ENCODE assay signal across 8 cellular contexts in the genomic region with DNA sequence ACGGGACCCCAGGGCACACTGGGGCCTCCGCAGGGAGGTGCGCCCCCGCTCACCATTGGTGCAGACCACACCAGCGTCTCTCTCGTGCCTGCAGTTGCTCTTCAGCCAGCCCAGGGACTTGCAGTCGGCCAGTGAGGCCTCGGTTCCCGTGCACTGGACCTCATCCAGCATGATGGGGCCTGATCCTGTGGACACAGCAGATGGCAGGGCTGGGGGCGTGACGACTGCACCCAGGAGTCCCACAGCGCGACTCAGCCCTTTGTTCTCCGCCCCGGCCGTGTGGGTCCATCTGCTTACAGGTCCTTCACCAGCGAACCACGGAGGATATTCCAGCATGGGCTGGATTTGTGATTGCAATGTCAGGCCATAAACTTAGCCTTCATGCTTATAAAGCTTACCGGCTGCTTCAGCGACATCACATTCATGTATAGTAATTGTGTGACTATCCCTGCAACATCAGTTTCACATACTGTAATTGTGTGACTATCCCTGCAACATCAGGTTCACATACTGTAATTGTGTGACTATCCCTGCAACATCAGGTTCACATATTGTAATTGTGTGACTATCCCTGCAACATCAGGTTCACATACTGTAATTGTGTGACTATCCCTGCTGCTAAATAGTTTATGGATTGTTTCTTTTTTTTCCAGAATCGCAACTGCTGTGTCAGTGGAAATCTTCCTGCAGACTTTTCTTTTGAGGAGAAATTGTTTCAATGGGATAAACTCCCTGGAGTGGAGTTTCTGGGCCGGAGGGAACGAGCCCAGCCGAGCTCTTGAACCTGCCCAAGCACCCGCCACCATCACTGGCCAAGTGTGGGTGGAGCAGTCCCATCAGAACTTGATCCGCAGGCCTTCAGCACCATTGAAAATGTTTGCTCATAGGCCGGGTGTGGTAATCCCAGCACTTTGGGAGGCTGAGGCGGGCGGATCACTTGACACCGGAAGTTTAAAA. TPM values are rescaled to one million over a fixed set of nuclear protein-coding genes. Genes with fewer than 3 reads are reported as not detected.
DNase-seq lines count a peak whose midpoint lies in the region; ATAC-seq, FAIRE-seq and TF ChIP-seq lines count a peak whose summit lies in the region.

No MANE protein-coding gene starts in this region.

- H3K4me2 ChIP-seq in BLaER1 (peak overlapping the region; percentile 97), mammary epithelial cell (ENCODE audit: insufficient read depth, low read depth, low read length) (peak overlapping the region; percentile 58), HepG2 (ENCODE audit: low read depth, low read length) (no peak overlapping the region)

- ATAC-seq in HepG2 = no peak
- ATAC-seq in upper lobe of left lung (ENCODE audit: low FRiP score in 2 of 2) = peak; percentile 54 to 70
- ATAC-seq in GM19463 (IDR thresholded peaks at IDR 0.05; ENCODE audit: unreplicated experiment) = no peak

- TF ChIP-seq POLR2A in HepG2 (IDR thresholded peaks at IDR 0.05; ENCODE audit: insufficient read depth in 1 of 2, low read depth in 2 of 2, low read length in 2 of 2) = peak in 1 of 2 experiments; percentile 4; a peak in 1 of 4 replicates
- no peak for TF ChIP-seq POLR2A in upper lobe of left lung (IDR thresholded peaks at IDR 0.05)

- H3K27ac ChIP-seq in BLaER1 (no peak overlapping the region), mammary epithelial cell (ENCODE audit: insufficient read depth, low read depth, low read length) (no peak overlapping the region), HepG2 (ENCODE audit: extremely low read length, insufficient read depth, low read length) (no peak overlapping the region), upper lobe of left lung (peak overlapping the region in 3 of 4 donors; percentile 75 to 84 (median 78))

- dilution Hi-C loops in mammary epithelial cell (cut with HindIII; ENCODE audit: low sequenced_read_pairs) = loop anchor here (5.0 kb wide), 1 partner anchor 33 kb away; no protein-coding TSS in a partner anchor

- H3K79me2 ChIP-seq in mammary epithelial cell (ENCODE audit: insufficient read depth, low read length) = peaks cover 33% of the 10 kb centered on the region
- H3K79me2 ChIP-seq in HepG2 (ENCODE audit: insufficient read depth, low read length) = peaks cover 27% of the 10 kb centered on the region

- H3K36me3 ChIP-seq in BLaER1 (peaks cover 49% of the 10 kb centered on the region), mammary epithelial cell (ENCODE audit: insufficient read depth, low read length) (no peaks in the 10 kb centered on the region), HepG2 (replicated peaks in 1 of 2; ENCODE audit: control insufficient read depth in 1 of 2, insufficient read depth in 2 of 2, low read length in 2 of 2) (peaks cover 9 to 54% of the 10 kb centered on the region in 2 experiments), upper lobe of left lung (peaks cover 0 to 7% (median 4%) of the 10 kb centered on the region in 4 donors)

- no peak for TF ChIP-seq CTCF in mammary epithelial cell (conservative IDR thresholded peaks at IDR 0.05 in 1 of 2, IDR thresholded peaks at IDR 0.05 in 1 of 2; ENCODE audit: extremely low read depth in 1 of 2, insufficient read depth in 1 of 2, low read depth in 1 of 2, low read length in 2 of 2)
- TF ChIP-seq CTCF in HepG2 (CRISPR knock-in tag; IDR thresholded peaks at IDR 0.05) = no peak
- TF ChIP-seq CTCF in upper lobe of left lung (IDR thresholded peaks at IDR 0.05) = no peak

- DNase-seq in MV-4-11 (lab: John Stamatoyannopoulos, UW) (peak; percentile 61), mammary epithelial cell (peak; percentile 53), HepG2 (ENCODE audit: low spot score) (no peak), upper lobe of left lung (peak; percentile 74 to 90), T1000 (lab: John Stamatoyannopoulos, UW) (no peak)
- no peak for DNase-seq in activated effector memory CD4-positive, alpha-beta T cell treated with Interleukin-2 at 50 U/mL for 16 hours

- TF ChIP-seq EP300 in HepG2 (IDR thresholded peaks at IDR 0.05; ENCODE audit: low read depth in 2 of 2, low read length in 2 of 2) (no peak), HepG2 (CRISPR knock-in tag; IDR thresholded peaks at IDR 0.05; ENCODE audit: borderline replicate concordance) (no peak), upper lobe of left lung (IDR thresholded peaks at IDR 0.05) (no peak)

- H3K4me1 ChIP-seq in BLaER1 (peaks cover 76% of the 10 kb centered on the region), mammary epithelial cell (ENCODE audit: insufficient read depth, low read length) (peaks cover 65% of the 10 kb centered on the region), HepG2 (ENCODE audit: insufficient read depth, low read length) (peaks cover 56% of the 10 kb centered on the region), upper lobe of left lung (peaks cover 35 to 64% (median 57%) of the 10 kb centered on the region in 4 donors)

- H3K9me3 ChIP-seq in BLaER1 (no peaks in the 10 kb centered on the region), mammary epithelial cell (replicated peaks; ENCODE audit: insufficient read depth, low read length) (no peaks in the 10 kb centered on the region), HepG2 (ENCODE audit: low read length) (no peaks in the 10 kb centered on the region), upper lobe of left lung (no peaks in the 10 kb centered on the region)

- CTCF ChIA-PET in mammary epithelial cell (lab: Charles Lee; ENCODE audit: low non-redundant PET) (no interaction called here), HepG2 (lab: Yijun Ruan, JAX; ENCODE audit: low intra/inter-chr PET ratio, low total read pairs) (no interaction called here)

- POLR2A ChIA-PET in HepG2 (lab: Yijun Ruan, JAX) = interaction anchor here (0.7 to 5.1 kb wide), 3 partner anchors 13 to 109 kb away, joined by 3 to 25 read pairs (median 4); no protein-coding TSS in a partner anchor

- intact Hi-C loops in mammary epithelial cell (cut with micrococcal nuclease) = loop anchor here (5.0 kb wide), 1 partner anchor 478 kb away; no protein-coding TSS in a partner anchor
- intact Hi-C loops in HepG2 (cut with micrococcal nuclease; ENCODE audit: unreplicated experiment) = no loop called here

- H3K4me3 ChIP-seq in BLaER1 (no peak overlapping the region), mammary epithelial cell (replicated peaks in 1 of 3; ENCODE audit: insufficient read depth in 1 of 3, low read depth in 2 of 3, low read length in 3 of 3) (peak overlapping the region in 1 of 3 experiments; percentile 1), HepG2 (replicated peaks in 1 of 3; ENCODE audit: insufficient read depth in 1 of 3, low read depth in 2 of 3, low read length in 3 of 3) (no peak overlapping the region), upper lobe of left lung (peak overlapping the region in 1 of 4 donors; percentile 21)

- FAIRE-seq in HepG2 (lab: Jason Lieb, UNC) = no peak

- TF ChIP-seq RAD21 in HepG2 (CRISPR knock-in tag; IDR thresholded peaks at IDR 0.05) = 0 out of 2 replicates have a peak, but pooled peaks have one; percentile 9

- H4K20me1 ChIP-seq in BLaER1 (peaks cover 56% of the 10 kb centered on the region), mammary epithelial cell (ENCODE audit: insufficient read depth, low read length) (no peaks in the 10 kb centered on the region), HepG2 (ENCODE audit: insufficient read depth, low read length) (peaks cover 18% of the 10 kb centered on the region; the same call in 1 of the 2 replicates)

- H2AFZ ChIP-seq in mammary epithelial cell (ENCODE audit: low read depth, low read length) (peak overlapping the region; percentile 51), HepG2 (ENCODE audit: low read length) (no peak overlapping the region)

- 24% methylated on average over 14 of the region's 30 CpGs for WGBS in mammary epithelial cell (ENCODE audit: low coverage, missing lambda C conversion rate)
- WGBS in HepG2 (ENCODE audit: low lambda C conversion rate) = 94% methylated on average over 21 of the region's 30 CpGs
- 67 to 72% methylated on average over 19 to 26 of the region's 30 CpGs for WGBS in upper lobe of left lung, 2 donors

- H3K27me3 ChIP-seq in BLaER1 (no peaks in the 10 kb centered on the region), mammary epithelial cell (ENCODE audit: insufficient read depth, low read length) (no peaks in the 10 kb centered on the region), HepG2 (ENCODE audit: control insufficient read depth in 1 of 2, insufficient read depth in 2 of 2, low read length in 2 of 2) (no peaks in the 10 kb centered on the region; a peak in 1 of 5 replicates), upper lobe of left lung (no peaks in the 10 kb centered on the region)

- in situ Hi-C loops in mammary epithelial cell (cut with MboI; ENCODE audit: low sequenced_read_pairs in 2 of 2) (loop anchor here in 1 of 2 donors (5.0 kb wide), 1 partner anchor 113 kb away; no protein-coding TSS in a partner anchor), HepG2 (cut with HindIII; ENCODE audit: extremely low pct_ligation_motif_present, low pct_unique_long_range_greater_than_20kb) (loop anchor here (5.0 kb wide), 1 partner anchor 93 kb away; no protein-coding TSS in a partner anchor)

- H3K9ac ChIP-seq in BLaER1 (no peak overlapping the region), mammary epithelial cell (ENCODE audit: insufficient read depth, low read length) (no peak overlapping the region), HepG2 (ENCODE audit: insufficient read depth, low read depth, low read length) (no peak overlapping the region)

- BruUV-seq in mammary epithelial cell (replicated peaks; lab: Mats Ljungman, UMichigan) (no TSS peak), HepG2 (replicated peaks; lab: Mats Ljungman, UMichigan) (no TSS peak)

RNA-seq across cellular contexts. Expression of a gene that starts 4.8 kb away (rescaled TPM):
- total RNA-seq in mammary epithelial cell (100 to 1,000 TPM; 173 to 221 TPM), HepG2 (2016; rRNA removed; fragmentation: Illumina TruSeq; extraction: Trizol) (116 and 332 TPM in 2 replicates), upper lobe of left lung (1,000 to 10,000 TPM in 1 of 6 donors, 100 to 1,000 TPM in 5; 257 to 1,111 (median 533) TPM)
- polyA plus RNA-seq in mammary epithelial cell (109 TPM), HepG2 (2011; rRNA removed) (137 and 185 TPM in 2 replicates)
- 167 TPM for polyA minus RNA-seq in mammary epithelial cell
- total RNA-seq in HepG2 (2016; cell fraction: cytosol; rRNA removed; fragmentation: Illumina TruSeq; extraction: Trizol; ENCODE audit: low read depth) = 62.3 and 63.4 TPM in 2 replicates
- 116 and 342 TPM in 2 replicates for total RNA-seq in HepG2 (2016; cell fraction: insoluble cytoplasmic fraction; rRNA removed; fragmentation: Illumina TruSeq; extraction: Trizol)
- 57.6 and 60.1 TPM in 2 replicates for total RNA-seq in HepG2 (2016; cell fraction: membrane; rRNA removed; fragmentation: Illumina TruSeq; extraction: Trizol)
- total RNA-seq in HepG2 (2016; cell fraction: nucleus; rRNA removed; fragmentation: Illumina TruSeq; extraction: Trizol) = 311 and 384 TPM in 2 replicates
- 89.4 and 111 TPM in 2 replicates for polyA plus RNA-seq in HepG2 (2011; cell fraction: cytosol; rRNA removed)
- 667 and 704 TPM in 2 replicates for polyA plus RNA-seq in HepG2 (2011; cell fraction: nucleus; rRNA removed)
- polyA plus RNA-seq in HepG2 (2012) = 341 and 458 TPM in 2 replicates
- 36.8 and 37.2 TPM in 2 replicates for polyA plus RNA-seq in HepG2 (2016; cell fraction: cytosol; fragmentation: Illumina TruSeq; extraction: Trizol; ENCODE audit: low read depth)
- 103 and 140 TPM in 2 replicates for polyA plus RNA-seq in HepG2 (2016; cell fraction: insoluble cytoplasmic fraction; fragmentation: Illumina TruSeq; extraction: Trizol; ENCODE audit: low read depth)
- polyA plus RNA-seq in HepG2 (2016; cell fraction: membrane; fragmentation: Illumina TruSeq; extraction: Trizol; ENCODE audit: low read depth) = 41.5 and 48.5 TPM in 2 replicates
- polyA plus RNA-seq in HepG2 (2016; cell fraction: nucleus; fragmentation: Illumina TruSeq; extraction: Trizol; ENCODE audit: insufficient read depth, low read depth) = 669 and 711 TPM in 2 replicates
- 165 and 565 TPM in 2 replicates for polyA minus RNA-seq in HepG2 (2011; rRNA and poly(A)+ RNA removed; ENCODE audit: low replicate concordance)
- 316 and 377 TPM in 2 replicates for polyA minus RNA-seq in HepG2 (2011; cell fraction: cytosol; rRNA and poly(A)+ RNA removed)
- polyA minus RNA-seq in HepG2 (2011; cell fraction: nucleus; rRNA and poly(A)+ RNA removed) = 112 and 148 TPM in 2 replicates

RNA-seq across cellular contexts. Expression of a gene that starts 34.7 kb away (rescaled TPM):
- total RNA-seq in mammary epithelial cell (10 to 100 TPM; 54.5 to 86.5 TPM), HepG2 (2016; rRNA removed; fragmentation: Illumina TruSeq; extraction: Trizol) (24.9 and 34.1 TPM in 2 replicates), upper lobe of left lung (10 to 100 TPM; 19.5 to 77.8 (median 38.6) TPM)
- polyA plus RNA-seq in mammary epithelial cell (61.6 TPM), HepG2 (2011; rRNA removed) (42.1 and 42.6 TPM in 2 replicates)
- polyA minus RNA-seq in mammary epithelial cell = 59.7 TPM
- 4.7 and 7.2 TPM in 2 replicates for total RNA-seq in HepG2 (2016; cell fraction: cytosol; rRNA removed; fragmentation: Illumina TruSeq; extraction: Trizol; ENCODE audit: low read depth)
- 22.7 and 35.6 TPM in 2 replicates for total RNA-seq in HepG2 (2016; cell fraction: insoluble cytoplasmic fraction; rRNA removed; fragmentation: Illumina TruSeq; extraction: Trizol)
- total RNA-seq in HepG2 (2016; cell fraction: membrane; rRNA removed; fragmentation: Illumina TruSeq; extraction: Trizol) = 18.3 and 22.7 TPM in 2 replicates
- total RNA-seq in HepG2 (2016; cell fraction: nucleus; rRNA removed; fragmentation: Illumina TruSeq; extraction: Trizol) = 34.4 and 36.1 TPM in 2 replicates
- polyA plus RNA-seq in HepG2 (2011; cell fraction: cytosol; rRNA removed) = 32.0 and 42.2 TPM in 2 replicates
- 39.8 and 43.1 TPM in 2 replicates for polyA plus RNA-seq in HepG2 (2011; cell fraction: nucleus; rRNA removed)
- polyA plus RNA-seq in HepG2 (2012) = 25.0 and 32.7 TPM in 2 replicates
- polyA plus RNA-seq in HepG2 (2016; cell fraction: cytosol; fragmentation: Illumina TruSeq; extraction: Trizol; ENCODE audit: low read depth) = 5.6 TPM in 2 replicates
- 23.0 and 24.4 TPM in 2 replicates for polyA plus RNA-seq in HepG2 (2016; cell fraction: insoluble cytoplasmic fraction; fragmentation: Illumina TruSeq; extraction: Trizol; ENCODE audit: low read depth)
- 13.8 and 16.2 TPM in 2 replicates for polyA plus RNA-seq in HepG2 (2016; cell fraction: membrane; fragmentation: Illumina TruSeq; extraction: Trizol; ENCODE audit: low read depth)
- polyA plus RNA-seq in HepG2 (2016; cell fraction: nucleus; fragmentation: Illumina TruSeq; extraction: Trizol; ENCODE audit: insufficient read depth, low read depth) = 44.9 and 45.4 TPM in 2 replicates
- 46.8 and 73.3 TPM in 2 replicates for polyA minus RNA-seq in HepG2 (2011; rRNA and poly(A)+ RNA removed; ENCODE audit: low replicate concordance)
- polyA minus RNA-seq in HepG2 (2011; cell fraction: cytosol; rRNA and poly(A)+ RNA removed) = 34.5 and 40.3 TPM in 2 replicates
- polyA minus RNA-seq in HepG2 (2011; cell fraction: nucleus; rRNA and poly(A)+ RNA removed) = 27.8 and 31.3 TPM in 2 replicates

RNA-seq across cellular contexts. Expression of a gene that starts 49.1 kb away (rescaled TPM):
- total RNA-seq in mammary epithelial cell (10 to 100 TPM; 13.2 to 22.0 TPM), HepG2 (2016; rRNA removed; fragmentation: Illumina TruSeq; extraction: Trizol) (0.18 and 0.36 TPM in 2 replicates), upper lobe of left lung (10 to 100 TPM in 4 of 6 donors, 1 to 10 TPM in 2; 9.3 to 30.4 (median 14.1) TPM)
- polyA plus RNA-seq in mammary epithelial cell (10.4 TPM), HepG2 (2011; rRNA removed) (0.86 and 2.1 TPM in 2 replicates)
- 10.4 TPM for polyA minus RNA-seq in mammary epithelial cell
- 0.30 TPM in 1 of 2 replicates, not detected in the other for total RNA-seq in HepG2 (2016; cell fraction: cytosol; rRNA removed; fragmentation: Illumina TruSeq; extraction: Trizol; ENCODE audit: low read depth)
- 0.10 and 0.58 TPM in 2 replicates for total RNA-seq in HepG2 (2016; cell fraction: insoluble cytoplasmic fraction; rRNA removed; fragmentation: Illumina TruSeq; extraction: Trizol)
- 0.06 and 0.31 TPM in 2 replicates for total RNA-seq in HepG2 (2016; cell fraction: membrane; rRNA removed; fragmentation: Illumina TruSeq; extraction: Trizol)
- total RNA-seq in HepG2 (2016; cell fraction: nucleus; rRNA removed; fragmentation: Illumina TruSeq; extraction: Trizol) = 0.56 and 0.90 TPM in 2 replicates
- polyA plus RNA-seq in HepG2 (2011; cell fraction: cytosol; rRNA removed) = 0.94 and 1.2 TPM in 2 replicates
- polyA plus RNA-seq in HepG2 (2011; cell fraction: nucleus; rRNA removed) = 1.4 TPM in 2 replicates
- 1.0 and 1.5 TPM in 2 replicates for polyA plus RNA-seq in HepG2 (2012)
- 0.08 TPM in 1 of 2 replicates, not detected in the other for polyA plus RNA-seq in HepG2 (2016; cell fraction: cytosol; fragmentation: Illumina TruSeq; extraction: Trizol; ENCODE audit: low read depth)
- polyA plus RNA-seq in HepG2 (2016; cell fraction: insoluble cytoplasmic fraction; fragmentation: Illumina TruSeq; extraction: Trizol; ENCODE audit: low read depth) = 0.12 and 0.25 TPM in 2 replicates
- 0.09 and 0.17 TPM in 2 replicates for polyA plus RNA-seq in HepG2 (2016; cell fraction: membrane; fragmentation: Illumina TruSeq; extraction: Trizol; ENCODE audit: low read depth)
- 0.45 and 0.55 TPM in 2 replicates for polyA plus RNA-seq in HepG2 (2016; cell fraction: nucleus; fragmentation: Illumina TruSeq; extraction: Trizol; ENCODE audit: insufficient read depth, low read depth)
- polyA minus RNA-seq in HepG2 (2011; rRNA and poly(A)+ RNA removed; ENCODE audit: low replicate concordance) = 2.2 TPM in 1 of 2 replicates, not detected in the other
- polyA minus RNA-seq in HepG2 (2011; cell fraction: cytosol; rRNA and poly(A)+ RNA removed) = 0.59 and 0.70 TPM in 2 replicates
- 1.6 and 2.2 TPM in 2 replicates for polyA minus RNA-seq in HepG2 (2011; cell fraction: nucleus; rRNA and poly(A)+ RNA removed)

RNA-seq across cellular contexts. Expression of a gene that starts 49.7 kb away (rescaled TPM):
- 10 to 100 TPM; 20.7 to 31.2 TPM for total RNA-seq in mammary epithelial cell
- polyA plus RNA-seq in mammary epithelial cell = 11.5 TPM
- 19.6 TPM for polyA minus RNA-seq in mammary epithelial cell
- total RNA-seq in HepG2 (2016; rRNA removed; fragmentation: Illumina TruSeq; extraction: Trizol) = 2.2 and 3.8 TPM in 2 replicates
- 1.4 and 1.7 TPM in 2 replicates for total RNA-seq in HepG2 (2016; cell fraction: cytosol; rRNA removed; fragmentation: Illumina TruSeq; extraction: Trizol; ENCODE audit: low read depth)
- 1.7 and 3.9 TPM in 2 replicates for total RNA-seq in HepG2 (2016; cell fraction: insoluble cytoplasmic fraction; rRNA removed; fragmentation: Illumina TruSeq; extraction: Trizol)
- total RNA-seq in HepG2 (2016; cell fraction: membrane; rRNA removed; fragmentation: Illumina TruSeq; extraction: Trizol) = 3.3 and 3.4 TPM in 2 replicates
- total RNA-seq in HepG2 (2016; cell fraction: nucleus; rRNA removed; fragmentation: Illumina TruSeq; extraction: Trizol) = 6.3 and 8.0 TPM in 2 replicates
- polyA plus RNA-seq in HepG2 (2011; rRNA removed) = 8.5 and 11.7 TPM in 2 replicates
- polyA plus RNA-seq in HepG2 (2011; cell fraction: cytosol; rRNA removed) = 8.0 and 12.6 TPM in 2 replicates
- polyA plus RNA-seq in HepG2 (2011; cell fraction: nucleus; rRNA removed) = 10.4 and 13.8 TPM in 2 replicates
- 25.0 and 33.2 TPM in 2 replicates for polyA plus RNA-seq in HepG2 (2012)
- polyA plus RNA-seq in HepG2 (2016; cell fraction: cytosol; fragmentation: Illumina TruSeq; extraction: Trizol; ENCODE audit: low read depth) = 3.0 and 3.2 TPM in 2 replicates
- polyA plus RNA-seq in HepG2 (2016; cell fraction: insoluble cytoplasmic fraction; fragmentation: Illumina TruSeq; extraction: Trizol; ENCODE audit: low read depth) = 3.9 and 5.4 TPM in 2 replicates
- 4.0 and 5.0 TPM in 2 replicates for polyA plus RNA-seq in HepG2 (2016; cell fraction: membrane; fragmentation: Illumina TruSeq; extraction: Trizol; ENCODE audit: low read depth)
- 18.4 and 18.6 TPM in 2 replicates for polyA plus RNA-seq in HepG2 (2016; cell fraction: nucleus; fragmentation: Illumina TruSeq; extraction: Trizol; ENCODE audit: insufficient read depth, low read depth)
- polyA minus RNA-seq in HepG2 (2011; rRNA and poly(A)+ RNA removed; ENCODE audit: low replicate concordance) = 10.0 and 25.5 TPM in 2 replicates
- polyA minus RNA-seq in HepG2 (2011; cell fraction: cytosol; rRNA and poly(A)+ RNA removed) = 11.5 and 14.6 TPM in 2 replicates
- polyA minus RNA-seq in HepG2 (2011; cell fraction: nucleus; rRNA and poly(A)+ RNA removed) = 4.2 and 6.2 TPM in 2 replicates
- 100 to 1,000 TPM in 4 of 6 donors, 10 to 100 TPM in 2; 60.8 to 313 (median 145) TPM for total RNA-seq in upper lobe of left lung

Comparison
In these comparisons a context has a peak if more than half of its experiments do, and no peak if none do; other contexts are left out.
1. H3K27ac ChIP-seq: peak in upper lobe of left lung (3 of 4); none in BLaER1 (single experiment), mammary epithelial cell (single experiment) and HepG2 (single experiment).
2. DNase-seq: peak in MV-4-11 (single experiment), mammary epithelial cell (single experiment) and upper lobe of left lung (2 of 2); none in HepG2 (single experiment), T1000 (single experiment) and activated effector memory CD4-positive, alpha-beta T cell treated with Interleukin-2 at 50 U/mL for 16 hours (single experiment).
3. ATAC-seq: peak in upper lobe of left lung (2 of 2); none in HepG2 (single experiment) and GM19463 (single experiment).
4. RNA of a gene that starts 49.1 kb away (total RNA-seq): 13.2 to 22.0 TPM in mammary epithelial cell and 9.3 to 30.4 TPM in upper lobe of left lung; 0.06 to 0.90 TPM in HepG2; every median in the first group is over 4 times any median in the second.